ENCODE assay signal across 8 cellular contexts in genomic region chr1:161175771-161176453, GRCh38. TPM values are rescaled to one million over a fixed set of nuclear protein-coding genes. Genes with fewer than 3 reads are reported as not detected.
DNase-seq lines count a peak whose midpoint lies in the region; ATAC-seq and TF ChIP-seq lines count a peak whose summit lies in the region.

No MANE protein-coding gene starts in this region.

- TF ChIP-seq POLR2A in NB4 (IDR thresholded peaks at IDR 0.05; ENCODE audit: extremely low read depth, insufficient read length): no peak

- no peaks in the 10 kb centered on the region for H3K9me3 Mint-ChIP-seq in CD8-positive, alpha-beta T cell
- H3K9me3 Mint-ChIP-seq in effector memory CD8-positive, alpha-beta T cell: no peaks in the 10 kb centered on the region
- no peaks in the 10 kb centered on the region for H3K9me3 Mint-ChIP-seq in osteocyte (ENCODE audit: unreplicated experiment)

- H3K4me1 ChIP-seq in CD8-positive, alpha-beta T cell (ENCODE audit: insufficient read depth, low read length): peaks cover 37% of the 10 kb centered on the region

- no peak for ATAC-seq in CD8-positive, alpha-beta T cell
- no peak for ATAC-seq in effector memory CD8-positive, alpha-beta T cell (replicated peaks)

- peak overlapping the region; percentile 98 for H3K4me3 Mint-ChIP-seq in CD8-positive, alpha-beta T cell
- peak overlapping the region; percentile 96 for H3K4me3 Mint-ChIP-seq in effector memory CD8-positive, alpha-beta T cell
- peak overlapping the region; percentile 100 for H3K4me3 Mint-ChIP-seq in osteocyte (ENCODE audit: unreplicated experiment)

- TF ChIP-seq CTCF in CD8-positive, alpha-beta T cell (IDR thresholded peaks at IDR 0.05): no peak
- TF ChIP-seq CTCF in NB4 (IDR thresholded peaks at IDR 0.05; ENCODE audit: low read depth, low read length) (no peak), osteocyte (IDR thresholded peaks at IDR 0.05) (no peak)

- no peak for DNase-seq in CD8-positive, alpha-beta T cell
- DNase-seq in NB4 (ENCODE audit: low read depth) (no peak), osteocyte (ENCODE audit: extremely low spot score, unreplicated experiment) (no peak), NCI-H1048 (lab: John Stamatoyannopoulos, UW) (no peak), MV-4-11 (lab: John Stamatoyannopoulos, UW) (no peak)
- DNase-seq in effector memory CD8-positive, alpha-beta T cell: no peak
- DNase-seq in stimulated activated CD4-positive, alpha-beta T cell treated with anti-CD3 and anti-CD28 coated beads, Interleukin-2, amount 100 ng/mL, for 24 hours: no peak
- DNase-seq in NK-92 treated with Interleukin-12 subunit alpha and Interleukin-12 subunit beta, amount 100 ng/mL, for 24 hours (lab: John Stamatoyannopoulos, UW): no peak

- H3K27me3 ChIP-seq in CD8-positive, alpha-beta T cell (ENCODE audit: insufficient read depth, low read length): no peaks in the 10 kb centered on the region

- H3K27me3 Mint-ChIP-seq in CD8-positive, alpha-beta T cell (ENCODE audit: low read depth): no peaks in the 10 kb centered on the region
- no peaks in the 10 kb centered on the region for H3K27me3 Mint-ChIP-seq in effector memory CD8-positive, alpha-beta T cell
- no peaks in the 10 kb centered on the region for H3K27me3 Mint-ChIP-seq in osteocyte (ENCODE audit: unreplicated experiment)

- CTCF ChIA-PET in CD8-positive, alpha-beta T cell (lab: Charles Lee): interaction anchor here (1.0 to 3.3 kb wide), 6 partner anchors 10 to 114 kb away, joined by 3 to 25 read pairs (median 4); partner anchors contain the start of genes APOA2, PPOX and TOMM40L

- H3K27ac Mint-ChIP-seq in CD8-positive, alpha-beta T cell: peak overlapping the region; percentile 99
- H3K27ac Mint-ChIP-seq in effector memory CD8-positive, alpha-beta T cell: peak overlapping the region; percentile 97 to 99
- H3K27ac Mint-ChIP-seq in osteocyte (ENCODE audit: unreplicated experiment): peak overlapping the region; percentile 50

- H3K27ac ChIP-seq in CD8-positive, alpha-beta T cell (ENCODE audit: low read depth, low read length): peak overlapping the region; percentile 80

- no peaks in the 10 kb centered on the region for H3K9me3 ChIP-seq in CD8-positive, alpha-beta T cell (ENCODE audit: low read length)

- H3K4me1 Mint-ChIP-seq in CD8-positive, alpha-beta T cell (ENCODE audit: low read depth): peaks cover 66% of the 10 kb centered on the region
- H3K4me1 Mint-ChIP-seq in effector memory CD8-positive, alpha-beta T cell (ENCODE audit: low read depth in 2 of 2): peaks cover 55 to 67% of the 10 kb centered on the region in 2 donors
- peaks cover 40% of the 10 kb centered on the region for H3K4me1 Mint-ChIP-seq in osteocyte (ENCODE audit: unreplicated experiment)

- peak overlapping the region; percentile 90 for H3K4me3 ChIP-seq in CD8-positive, alpha-beta T cell (ENCODE audit: low read depth, low read length)
- peak overlapping the region; percentile 2 for H3K4me3 ChIP-seq in NB4 (ENCODE audit: low read depth, low read length)

- peaks cover 40% of the 10 kb centered on the region for H3K36me3 ChIP-seq in CD8-positive, alpha-beta T cell (ENCODE audit: insufficient read depth, low read length)

- intact Hi-C loops in CD8-positive, alpha-beta T cell (cut with DNase I, micrococcal nuclease): loop anchor here in 1 of 2 experiments (2.0 kb wide), 2 partner anchors 27 to 43 kb away; partner anchors contain the start of genes DEDD and NDUFS2

- POLR2A ChIA-PET in CD8-positive, alpha-beta T cell (lab: Charles Lee): interaction anchor here (0.5 to 4.1 kb wide), 7 partner anchors 10 to 131 kb away, joined by 3 to 34 read pairs (median 4); partner anchors contain the start of genes NDUFS2, PPOX and UFC1

- H3K36me3 Mint-ChIP-seq in CD8-positive, alpha-beta T cell: peaks cover 62% of the 10 kb centered on the region
- peaks cover 54% of the 10 kb centered on the region for H3K36me3 Mint-ChIP-seq in effector memory CD8-positive, alpha-beta T cell (ENCODE audit: insufficient read depth)
- peaks cover 31% of the 10 kb centered on the region for H3K36me3 Mint-ChIP-seq in osteocyte (ENCODE audit: unreplicated experiment)

RNA-seq across cellular contexts. Expression of gene B4GALT3, which starts 1.4 kb away (rescaled TPM):
- total RNA-seq in CD8-positive, alpha-beta T cell: 10 to 100 TPM; 33.8 to 36.4 TPM
- total RNA-seq in osteocyte: 21.7 and 24.3 TPM in 2 replicates

RNA-seq across cellular contexts. Expression of gene PPOX, which starts 9.7 kb away (rescaled TPM):
- total RNA-seq in CD8-positive, alpha-beta T cell: 10 to 100 TPM; 18.5 to 19.8 TPM
- total RNA-seq in osteocyte: 37.1 and 37.9 TPM in 2 replicates

RNA-seq across cellular contexts. Expression of gene USP21, which starts 16.6 kb away (rescaled TPM):
- total RNA-seq in CD8-positive, alpha-beta T cell: 10 to 100 TPM; 34.8 to 38.1 TPM
- total RNA-seq in osteocyte: 25.5 and 27.5 TPM in 2 replicates

RNA-seq across cellular contexts. Expression of gene UFC1, which starts 22.1 kb away (rescaled TPM):
- 10 to 100 TPM; 94.7 to 96.6 TPM for total RNA-seq in CD8-positive, alpha-beta T cell
- 98.2 and 100 TPM in 2 replicates for total RNA-seq in osteocyte

RNA-seq across cellular contexts. Expression of gene ADAMTS4, which starts 22.9 kb away (rescaled TPM):
- under 1 TPM; 0.22 to 0.56 TPM for total RNA-seq in CD8-positive, alpha-beta T cell
- total RNA-seq in osteocyte: 1.2 TPM in 2 replicates
